Comparison of ENCODE assay signal across 1 cellular context in the genomic region with DNA sequence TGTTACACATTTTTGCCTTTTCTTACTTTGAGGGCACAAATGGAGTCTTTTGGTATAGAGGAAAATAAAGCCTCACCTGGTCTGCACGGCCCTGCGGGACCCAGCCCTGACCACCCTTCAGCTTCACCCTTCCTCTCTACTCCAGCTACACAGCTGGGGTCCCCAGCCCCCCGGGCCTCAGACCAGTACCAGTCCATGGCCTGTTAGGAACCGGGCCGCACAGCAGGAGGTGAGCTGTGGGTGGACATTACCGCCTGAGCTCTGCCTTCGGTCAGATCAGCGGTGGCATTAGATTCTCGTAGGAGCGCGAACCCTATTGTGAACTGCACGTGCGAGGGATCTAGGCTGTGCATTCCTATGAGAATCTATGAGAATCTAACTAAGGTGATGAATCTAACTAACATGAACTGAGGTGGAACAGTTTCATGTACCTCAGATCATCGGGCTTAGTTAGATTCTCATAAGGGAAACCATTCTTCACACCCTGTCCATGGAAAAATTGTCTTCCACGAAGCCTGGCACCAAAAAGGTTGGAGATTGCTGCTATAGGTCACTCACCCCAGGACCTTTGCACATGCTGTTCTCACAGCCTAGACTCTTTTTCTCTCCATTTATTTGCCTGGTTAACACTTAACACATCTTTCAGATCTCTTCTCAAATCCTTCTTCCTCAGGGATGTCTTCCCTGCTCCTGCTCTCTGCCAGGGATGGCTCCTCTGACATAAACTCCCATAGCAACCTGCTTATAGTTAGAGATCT.
TF ChIP-seq lines count a peak whose summit lies in the region.

No MANE protein-coding gene starts in this region.

TF ChIP-seq in GM23338, 12 proteins besides CTCF, POLR2A, EP300 and RAD21 (continued from another document):
- no peak for TF ChIP-seq ZNF462 (CRISPR knock-in tag; IDR thresholded peaks at IDR 0.05)
- no peak for TF ChIP-seq JUNB (IDR thresholded peaks at IDR 0.05; ENCODE audit: unreplicated experiment)
- no peak for TF ChIP-seq EZH2 (IDR thresholded peaks at IDR 0.05; ENCODE audit: low read depth, unreplicated experiment)
- TF ChIP-seq ZNF331 (CRISPR knock-in tag; IDR thresholded peaks at IDR 0.05; ENCODE audit: low read depth): no peak
- TF ChIP-seq CREB1 (CRISPR knock-in tag; IDR thresholded peaks at IDR 0.05; ENCODE audit: low read depth): no peak
- TF ChIP-seq NANOG (IDR thresholded peaks at IDR 0.05; ENCODE audit: borderline replicate concordance): no peak
- TF ChIP-seq, protein P1, sequence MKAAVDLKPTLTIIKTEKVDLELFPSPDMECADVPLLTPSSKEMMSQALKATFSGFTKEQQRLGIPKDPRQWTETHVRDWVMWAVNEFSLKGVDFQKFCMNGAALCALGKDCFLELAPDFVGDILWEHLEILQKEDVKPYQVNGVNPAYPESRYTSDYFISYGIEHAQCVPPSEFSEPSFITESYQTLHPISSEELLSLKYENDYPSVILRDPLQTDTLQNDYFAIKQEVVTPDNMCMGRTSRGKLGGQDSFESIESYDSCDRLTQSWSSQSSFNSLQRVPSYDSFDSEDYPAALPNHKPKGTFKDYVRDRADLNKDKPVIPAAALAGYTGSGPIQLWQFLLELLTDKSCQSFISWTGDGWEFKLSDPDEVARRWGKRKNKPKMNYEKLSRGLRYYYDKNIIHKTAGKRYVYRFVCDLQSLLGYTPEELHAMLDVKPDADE (IDR thresholded peaks at IDR 0.05): no peak
